ENCODE assay signal across 1 cellular context in genomic region chr4:86942185-86942666, GRCh38.
TF ChIP-seq lines count a peak whose summit lies in the region.

No MANE protein-coding gene starts in this region.

TF ChIP-seq in WTC11, 78 proteins besides CTCF, POLR2A, EP300 and RAD21 (continued from another document):
- TF ChIP-seq AR (CRISPR knock-in tag; IDR thresholded peaks at IDR 0.05) = no peak
- TF ChIP-seq TEAD4 (CRISPR knock-in tag; IDR thresholded peaks at IDR 0.05) = no peak
- no peak for TF ChIP-seq TP53 (CRISPR knock-in tag; IDR thresholded peaks at IDR 0.05)
- TF ChIP-seq SMAD3 (CRISPR knock-in tag; IDR thresholded peaks at IDR 0.05; ENCODE audit: borderline replicate concordance) = no peak
- TF ChIP-seq ZNF396 (CRISPR knock-in tag; IDR thresholded peaks at IDR 0.05; ENCODE audit: borderline replicate concordance) = no peak
- TF ChIP-seq ZNF423 (CRISPR knock-in tag; IDR thresholded peaks at IDR 0.05) = no peak
TF ChIP-seq in WTC11: peak in this region for 0.
